9 cellular contexts compared by ENCODE assay signal in genomic region chr4:183986645-183987528, GRCh38.
A peak's percentile ranks its signal among the peaks of the same experiment; 100 is the strongest.
DNase-seq lines count a peak whose midpoint lies in the region; ATAC-seq and TF ChIP-seq lines count a peak whose summit lies in the region.
"Had no signal": no experiment of that assay in that cellular context is flagged by ENCODE, and none has a peak within 500 bp of the region (broad histone marks: within the 10 kb centered on the region; RNA-seq: fewer than 3 reads in every experiment).

No MANE protein-coding gene starts in this region.

- DNase-seq in H4 (ENCODE audit: low spot score) (peak; percentile 16), astrocyte of the cerebellum (ENCODE audit: low read depth) (no peak), hepatocyte (ENCODE audit: low spot score) (no peak), gastrocnemius medialis (no peak), OCI-M1 (lab: John Stamatoyannopoulos, UW) (no peak), glomerular visceral epithelial cell (ENCODE audit: extremely low spot score) (no peak)
- DNase-seq in activated CD4-positive, alpha-beta T cell treated with anti-CD3 and anti-CD28 coated beads for 48 hours, result no peak
- DNase-seq: NCI-H2029 treated with DMSO at 0.1 percent for 48 hours had no signal

- intact Hi-C loops in gastrocnemius medialis (cut with DNase I; ENCODE audit: low total_unique reads), result loop anchor here (2.0 to 10.0 kb wide), 4 partner anchors 82 to 402 kb away; partner anchors contain the start of genes RWDD4, STOX2 and TRAPPC11

- H3K36me3 ChIP-seq in hepatocyte (replicated peaks; ENCODE audit: insufficient read depth, low read depth) (no peaks in the 10 kb centered on the region), gastrocnemius medialis (no peaks in the 10 kb centered on the region)

- peak overlapping the region; percentile 53 for H2AFZ ChIP-seq in hepatocyte

- ATAC-seq in gastrocnemius medialis (no peak), HG03442 (IDR thresholded peaks at IDR 0.05; ENCODE audit: unreplicated experiment) (no peak)

- peak overlapping the region; percentile 45 for H3K4me3 ChIP-seq in astrocyte of the cerebellum (ENCODE audit: low read depth, low read length)
- peak overlapping the region; percentile 23 for H3K4me3 ChIP-seq in hepatocyte
- peak overlapping the region; percentile 53 to 64 (median 56) for H3K4me3 ChIP-seq in gastrocnemius medialis

- WGBS in hepatocyte (ENCODE audit: low lambda C conversion rate, missing lambda C conversion rate), result 81% methylated on average over 33 of the region's 33 CpGs

- H3K27ac ChIP-seq in hepatocyte (peak overlapping the region; percentile 89), gastrocnemius medialis (peak overlapping the region; percentile 84 to 90 (median 89))

- no peaks in the 10 kb centered on the region for H3K9me3 ChIP-seq in hepatocyte (ENCODE audit: low read depth)
- no peaks in the 10 kb centered on the region for H3K9me3 ChIP-seq in gastrocnemius medialis

- H3K79me2 ChIP-seq in hepatocyte, result peaks cover 10% of the 10 kb centered on the region

- no peaks in the 10 kb centered on the region for H4K20me1 ChIP-seq in hepatocyte (ENCODE audit: insufficient read depth, poor library complexity, severe bottlenecking)

- TF ChIP-seq CTCF in astrocyte of the cerebellum (IDR thresholded peaks at IDR 0.05; ENCODE audit: low read depth, low read length, missing control alignments) (no peak), hepatocyte (IDR thresholded peaks at IDR 0.05; ENCODE audit: poor library complexity) (no peak), gastrocnemius medialis (IDR thresholded peaks at IDR 0.05 in 4 of 5, conservative IDR thresholded peaks at IDR 0.05 in 1 of 5) (no peak)

- H3K27me3 ChIP-seq in hepatocyte (no peaks in the 10 kb centered on the region), gastrocnemius medialis (no peaks in the 10 kb centered on the region)

- no peaks in the 10 kb centered on the region for H3K9me2 ChIP-seq in hepatocyte (replicated peaks; ENCODE audit: insufficient read depth)

- in situ Hi-C loops in astrocyte of the cerebellum (cut with HindIII; ENCODE audit: low sequenced_read_pairs), result no loop called here
- in situ Hi-C loops in gastrocnemius medialis (cut with MboI; ENCODE audit: low sequenced_read_pairs in 4 of 4), result no loop called here

- TF ChIP-seq POLR2A in gastrocnemius medialis (IDR thresholded peaks at IDR 0.05), result no peak

- H3K4me1 ChIP-seq in hepatocyte (ENCODE audit: insufficient read depth), result peaks cover 18% of the 10 kb centered on the region
- H3K4me1 ChIP-seq in gastrocnemius medialis, result peaks cover 12 to 19% of the 10 kb centered on the region in 2 donors

- peak overlapping the region; percentile 78 for H3K4me2 ChIP-seq in hepatocyte
